26 cellular contexts compared by ENCODE assay signal in the genomic region with DNA sequence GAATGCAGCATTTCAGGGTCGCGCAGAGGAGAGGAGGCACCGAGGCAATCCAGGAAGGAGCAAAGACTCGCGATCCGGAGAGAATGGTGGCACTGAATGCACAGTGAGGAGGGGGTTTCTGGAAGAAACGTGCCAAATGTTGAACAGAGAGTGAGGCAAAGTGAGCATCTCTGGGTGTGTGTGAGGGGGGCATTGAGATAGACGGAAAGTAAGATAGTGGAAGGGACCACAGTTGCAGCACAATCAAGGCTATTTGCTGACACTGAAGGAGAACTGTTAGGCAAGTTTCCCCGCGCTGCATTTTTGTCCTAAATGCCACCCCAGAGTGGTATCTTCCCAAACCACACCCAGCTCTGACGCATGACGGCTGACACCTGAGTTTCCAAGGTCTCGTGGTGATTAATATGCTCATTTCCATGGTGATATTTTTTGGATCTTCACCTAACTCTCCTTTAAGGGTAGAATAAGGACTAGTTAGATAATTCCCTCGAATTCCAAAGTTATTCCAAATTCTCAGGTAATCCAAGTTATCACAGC. TPM values are rescaled to one million over a fixed set of nuclear protein-coding genes. Genes with fewer than 3 reads are reported as not detected.
DNase-seq lines count a peak whose midpoint lies in the region; ATAC-seq, FAIRE-seq and TF ChIP-seq lines count a peak whose summit lies in the region.
"Had no signal": no experiment of that assay in that cellular context is flagged by ENCODE, and none has a peak within 500 bp of the region (broad histone marks: within the 10 kb centered on the region; RNA-seq: fewer than 3 reads in every experiment).

No MANE protein-coding gene starts in this region.

- peak; percentile 23 for FAIRE-seq in bronchial epithelial cell (lab: Jason Lieb, UNC)
- FAIRE-seq: A204.1, GM12878, H54, HTR-8/SVneo had no signal

- intact Hi-C loops in esophagus muscularis mucosa (cut with DNase I), result no loop called here

- H3K4me3 Mint-ChIP-seq in nephron, result no peak overlapping the region
- H3K4me3 Mint-ChIP-seq in stimulated activated naive B cell treated with anti-CD40 and anti-IgM and Interleukin-4, amounts not matched to agents 10 μg/mL and 1 μg/mL and 100 μg/mL, for 72 hours, result no peak overlapping the region
- H3K4me3 Mint-ChIP-seq: CD4-positive, CD25-positive, alpha-beta regulatory T cell; CD8-positive, alpha-beta memory T cell; HFFc6; IgD-negative memory B cell had no signal

- no peak overlapping the region for H3K27ac ChIP-seq in esophagus muscularis mucosa (replicated peaks in 1 of 4)

- 92% methylated on average over 14 of the region's 14 CpGs for WGBS in esophagus muscularis mucosa

- TF ChIP-seq EP300 in esophagus muscularis mucosa (IDR thresholded peaks at IDR 0.05), result no peak

- peak overlapping the region; percentile 0 to 44 (median 4) for H3K27ac Mint-ChIP-seq in nephron
- H3K27ac Mint-ChIP-seq in stimulated activated naive B cell treated with anti-CD40 and anti-IgM and Interleukin-4, amounts not matched to agents 10 μg/mL and 1 μg/mL and 100 μg/mL, for 72 hours, result peak overlapping the region; percentile 47
- H3K27ac Mint-ChIP-seq: CD8-positive, alpha-beta memory T cell; HFFc6; IgD-negative memory B cell had no signal

- H3K36me3 ChIP-seq in bronchial epithelial cell (ENCODE audit: control insufficient read depth, insufficient read depth, low read length) (no peaks in the 10 kb centered on the region), esophagus muscularis mucosa (no peaks in the 10 kb centered on the region)
- H3K36me3 ChIP-seq: BE2C had no signal

- DNase-seq in bronchial epithelial cell (ENCODE audit: low read depth), result no peak
- DNase-seq in esophagus muscularis mucosa (ENCODE audit: extremely low spot score), result peak; percentile 68
- DNase-seq in stimulated activated naive B cell treated with anti-CD40 and anti-IgM and Interleukin-4, amounts not matched to agents 10 μg/mL and 1 μg/mL and 100 μg/mL, for 72 hours, result no peak
- DNase-seq in NCI-H128 (lab: John Stamatoyannopoulos, UW; ENCODE audit: unreplicated experiment), result no peak
- no peak for DNase-seq in hepatic stellate cell (ENCODE audit: low spot score)
- DNase-seq in kidney glomerular epithelial cell (lab: John Stamatoyannopoulos, UW), result no peak
- DNase-seq in islet precursor cell, result no peak
- DNase-seq: ACHN; BE2C; C1 segment of cervical spinal cord; CD4-positive, CD25-positive, alpha-beta regulatory T cell; CD8-positive, alpha-beta memory T cell; COR-L47; DMS 273 treated with DMSO at 0.1 percent for 48 hours; DMS53; DND-41; EL; HCEC 1CT; HFFc6 had no signal

- H3K27me3 ChIP-seq in bronchial epithelial cell (ENCODE audit: control insufficient read depth, insufficient read depth, low read length), result no peaks in the 10 kb centered on the region
- no peaks in the 10 kb centered on the region for H3K27me3 ChIP-seq in esophagus muscularis mucosa

- H3K4me3 ChIP-seq in bronchial epithelial cell (ENCODE audit: low read depth, low read length), result no peak overlapping the region
- no peak overlapping the region for H3K4me3 ChIP-seq in esophagus muscularis mucosa
- H3K4me3 ChIP-seq: GM12878 had no signal

- H3K4me1 Mint-ChIP-seq in nephron, result peaks cover 30% of the 10 kb centered on the region
- H3K4me1 Mint-ChIP-seq in stimulated activated naive B cell treated with anti-CD40 and anti-IgM and Interleukin-4, amounts not matched to agents 10 μg/mL and 1 μg/mL and 100 μg/mL, for 72 hours, result peaks cover 0 to 5% of the 10 kb centered on the region in 2 donors
- H3K4me1 Mint-ChIP-seq: CD4-positive, CD25-positive, alpha-beta regulatory T cell; CD8-positive, alpha-beta memory T cell; IgD-negative memory B cell had no signal

- TF ChIP-seq POLR2A in esophagus muscularis mucosa (IDR thresholded peaks at IDR 0.05; ENCODE audit: low read depth), result no peak

- H3K36me3 Mint-ChIP-seq in nephron (ENCODE audit: low read depth), result peaks cover 4% of the 10 kb centered on the region
- H3K36me3 Mint-ChIP-seq in stimulated activated naive B cell treated with anti-CD40 and anti-IgM and Interleukin-4, amounts not matched to agents 10 μg/mL and 1 μg/mL and 100 μg/mL, for 72 hours, result peaks cover 3 to 4% of the 10 kb centered on the region in 2 donors
- H3K36me3 Mint-ChIP-seq: IgD-negative memory B cell had no signal

- TF ChIP-seq CTCF in bronchial epithelial cell (IDR thresholded peaks at IDR 0.05; ENCODE audit: insufficient read depth, low read length, severe bottlenecking), result no peak
- TF ChIP-seq CTCF in esophagus muscularis mucosa (IDR thresholded peaks at IDR 0.05), result no peak
- no peak for TF ChIP-seq CTCF in nephron (IDR thresholded peaks at IDR 0.05; ENCODE audit: unreplicated experiment in 3 of 3)

- no peaks in the 10 kb centered on the region for H3K27me3 Mint-ChIP-seq in nephron (ENCODE audit: low read depth)
- H3K27me3 Mint-ChIP-seq in stimulated activated naive B cell treated with anti-CD40 and anti-IgM and Interleukin-4, amounts not matched to agents 10 μg/mL and 1 μg/mL and 100 μg/mL, for 72 hours, result no peaks in the 10 kb centered on the region
- H3K27me3 Mint-ChIP-seq: IgD-negative memory B cell had no signal

- H3K4me1 ChIP-seq in esophagus muscularis mucosa, result peaks cover 12% of the 10 kb centered on the region in 4 donors
- H3K4me1 ChIP-seq: BE2C had no signal

- ATAC-seq in stimulated activated naive B cell treated with anti-CD40 and anti-IgM and Interleukin-4, amounts not matched to agents 10 μg/mL and 1 μg/mL and 100 μg/mL, for 72 hours (replicated peaks), result no peak
- ATAC-seq: GM12878 had no signal

- H3K9me3 Mint-ChIP-seq in nephron, result peaks cover 17% of the 10 kb centered on the region
- peaks cover 4 to 5% of the 10 kb centered on the region in 2 donors for H3K9me3 Mint-ChIP-seq in stimulated activated naive B cell treated with anti-CD40 and anti-IgM and Interleukin-4, amounts not matched to agents 10 μg/mL and 1 μg/mL and 100 μg/mL, for 72 hours

- no peaks in the 10 kb centered on the region for H3K9me3 ChIP-seq in esophagus muscularis mucosa
- H3K9me3 ChIP-seq: BE2C had no signal

RNA-seq across cellular contexts. Expression of a gene that starts 14.4 kb away (rescaled TPM):
- 12.2 and 16.3 TPM in 2 replicates for total RNA-seq in bronchial epithelial cell
- total RNA-seq in esophagus muscularis mucosa, result 10 to 100 TPM; 19.5 to 28.1 (median 23.4) TPM

RNA-seq across cellular contexts. Expression of a gene that starts 26.1 kb away (rescaled TPM):
- total RNA-seq in bronchial epithelial cell (0.13 and 0.26 TPM in 2 replicates), esophagus muscularis mucosa (1 to 10 TPM in 3 of 4 donors, under 1 TPM in 1; 0.26 to 4.0 (median 1.5) TPM)
- total RNA-seq: G401 had no signal
